ENCODE assay signal across 16 cellular contexts in the genomic region with DNA sequence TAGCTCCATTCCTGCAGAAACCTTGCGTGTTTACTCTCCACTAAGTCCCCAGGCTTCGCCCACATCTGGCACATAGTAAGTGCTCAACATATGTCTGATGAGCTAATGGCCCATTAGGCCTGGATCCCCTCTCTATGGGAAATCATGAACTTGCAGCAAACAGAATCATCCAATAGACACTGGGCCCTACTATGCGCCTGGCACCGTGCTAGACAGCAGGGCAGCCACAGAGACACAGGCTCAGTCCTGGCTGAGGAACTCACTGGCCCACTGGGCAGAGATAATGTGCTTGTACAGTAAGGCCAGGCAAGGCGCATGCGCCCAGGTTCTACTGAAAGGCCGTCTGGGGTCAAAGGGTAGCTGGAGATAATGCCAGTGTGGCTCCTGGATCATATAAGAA. TPM values are rescaled to one million over a fixed set of nuclear protein-coding genes. Genes with fewer than 3 reads are reported as not detected.
DNase-seq lines count a peak whose midpoint lies in the region; ATAC-seq and TF ChIP-seq lines count a peak whose summit lies in the region.
"Had no signal": no experiment of that assay in that cellular context is flagged by ENCODE, and none has a peak within 500 bp of the region (broad histone marks: within the 10 kb centered on the region; RNA-seq: fewer than 3 reads in every experiment).

No MANE protein-coding gene starts in this region.

- WGBS in gastroesophageal sphincter (ENCODE audit: low coverage in 1 of 2), 2 donors = 60 to 100% methylated on average over 1 to 2 of the region's 7 CpGs

- no peak overlapping the region for H3K27ac ChIP-seq in gastroesophageal sphincter
- H3K27ac ChIP-seq: BLaER1 had no signal

- H3K36me3 ChIP-seq in gastroesophageal sphincter (no peaks in the 10 kb centered on the region), BE2C (no peaks in the 10 kb centered on the region)
- H3K36me3 ChIP-seq: BLaER1 had no signal

- no peak overlapping the region for H3K4me3 Mint-ChIP-seq in WTC11
- no peak overlapping the region for H3K4me3 Mint-ChIP-seq in brain
- no peak overlapping the region for H3K4me3 Mint-ChIP-seq in nephron progenitor cell
- no peak overlapping the region for H3K4me3 Mint-ChIP-seq in type B pancreatic cell
- H3K4me3 Mint-ChIP-seq in activated CD8-positive, alpha-beta T cell treated with anti-CD3 and anti-CD28 coated beads for 36 hours = no peak overlapping the region
- H3K4me3 Mint-ChIP-seq: CD8-positive, alpha-beta memory T cell; HFFc6; IgD-negative memory B cell had no signal

- H3K9me3 Mint-ChIP-seq in WTC11 = peaks cover 9% of the 10 kb centered on the region
- peaks cover 0 to 8% (median 0%) of the 10 kb centered on the region in 5 experiments for H3K9me3 Mint-ChIP-seq in brain
- H3K9me3 Mint-ChIP-seq in nephron progenitor cell = peaks cover 9% of the 10 kb centered on the region
- no peaks in the 10 kb centered on the region for H3K9me3 Mint-ChIP-seq in type B pancreatic cell
- no peaks in the 10 kb centered on the region for H3K9me3 Mint-ChIP-seq in activated CD8-positive, alpha-beta T cell treated with anti-CD3 and anti-CD28 coated beads for 36 hours
- H3K9me3 Mint-ChIP-seq: HFFc6, IgD-negative memory B cell had no signal

- no peaks in the 10 kb centered on the region for H3K27me3 ChIP-seq in gastroesophageal sphincter
- H3K27me3 ChIP-seq in BE2C = no peaks in the 10 kb centered on the region

- POLR2A ChIA-PET in WTC11 (lab: Charles Lee) = no interaction called here
- POLR2A ChIA-PET in activated CD8-positive, alpha-beta T cell treated with anti-CD3 and anti-CD28 coated beads for 36 hours (lab: Charles Lee) = no interaction called here

- intact Hi-C loops in activated CD8-positive, alpha-beta T cell treated with anti-CD3 and anti-CD28 coated beads for 36 hours (cut with micrococcal nuclease) = no loop called here

- H3K27me3 Mint-ChIP-seq in WTC11 (ENCODE audit: low read depth) (peaks cover 3% of the 10 kb centered on the region; the same call in 1 of the 2 replicates), brain (peaks cover 4% of the 10 kb centered on the region), nephron progenitor cell (ENCODE audit: low read depth, poor library complexity) (peaks cover 9% of the 10 kb centered on the region), type B pancreatic cell (no peaks in the 10 kb centered on the region)
- peaks cover 6% of the 10 kb centered on the region for H3K27me3 Mint-ChIP-seq in activated CD8-positive, alpha-beta T cell treated with anti-CD3 and anti-CD28 coated beads for 36 hours

- H3K4me1 Mint-ChIP-seq in WTC11 (peaks cover 12% of the 10 kb centered on the region), brain (peaks cover 13% of the 10 kb centered on the region), nephron progenitor cell (peaks cover 25% of the 10 kb centered on the region), type B pancreatic cell (ENCODE audit: unreplicated experiment) (peaks cover 10% of the 10 kb centered on the region)
- H3K4me1 Mint-ChIP-seq in activated CD8-positive, alpha-beta T cell treated with anti-CD3 and anti-CD28 coated beads for 36 hours (ENCODE audit: low read depth) = peaks cover 2% of the 10 kb centered on the region

- no peak for TF ChIP-seq CTCF in WTC11 (IDR thresholded peaks at IDR 0.05)
- no peak for TF ChIP-seq CTCF in brain (conservative IDR thresholded peaks at IDR 0.05)
- no peak for TF ChIP-seq CTCF in nephron progenitor cell (IDR thresholded peaks at IDR 0.05)
- TF ChIP-seq CTCF in type B pancreatic cell (conservative IDR thresholded peaks at IDR 0.05) = no peak
- TF ChIP-seq CTCF in activated CD8-positive, alpha-beta T cell treated with anti-CD3 and anti-CD28 coated beads for 36 hours (IDR thresholded peaks at IDR 0.05) = no peak
- TF ChIP-seq CTCF in gastroesophageal sphincter (IDR thresholded peaks at IDR 0.05) = no peak
- TF ChIP-seq CTCF in BE2C (IDR thresholded peaks at IDR 0.05; ENCODE audit: low read depth, low read length) = no peak

- H3K36me3 Mint-ChIP-seq in WTC11 (peaks cover 3% of the 10 kb centered on the region), brain (no peaks in the 10 kb centered on the region), nephron progenitor cell (ENCODE audit: low read depth) (no peaks in the 10 kb centered on the region), type B pancreatic cell (no peaks in the 10 kb centered on the region)
- no peaks in the 10 kb centered on the region for H3K36me3 Mint-ChIP-seq in activated CD8-positive, alpha-beta T cell treated with anti-CD3 and anti-CD28 coated beads for 36 hours (ENCODE audit: low read depth)
- H3K36me3 Mint-ChIP-seq: CD8-positive, alpha-beta memory T cell had no signal

- H3K9me3 ChIP-seq in gastroesophageal sphincter = no peaks in the 10 kb centered on the region
- H3K9me3 ChIP-seq in BE2C = no peaks in the 10 kb centered on the region
- H3K9me3 ChIP-seq: BLaER1, Caco-2 had no signal

- DNase-seq in WTC11 (ENCODE audit: low spot score) (no peak), nephron progenitor cell (no peak), type B pancreatic cell (ENCODE audit: extremely low spot score, unreplicated experiment) (no peak), BE2C (no peak)
- no peak for DNase-seq in activated CD8-positive, alpha-beta T cell treated with anti-CD3 and anti-CD28 coated beads for 36 hours
- DNase-seq: Caco-2; CD8-positive, alpha-beta memory T cell; DND-41; GDM1; HCEC 1CT; HFFc6 had no signal

- no peak for TF ChIP-seq POLR2A in gastroesophageal sphincter (IDR thresholded peaks at IDR 0.05)

- CTCF ChIA-PET in WTC11 (lab: Charles Lee) = interaction anchor here (0.9 kb wide), 1 partner anchor 199 kb away, joined by 3 read pairs; no protein-coding TSS in a partner anchor
- CTCF ChIA-PET in activated CD8-positive, alpha-beta T cell treated with anti-CD3 and anti-CD28 coated beads for 36 hours (lab: Charles Lee) = no interaction called here

- H3K4me3 ChIP-seq in gastroesophageal sphincter (no peak overlapping the region), BE2C (ENCODE audit: low read depth, low read length) (no peak overlapping the region)
- H3K4me3 ChIP-seq: BLaER1 had no signal

- H3K27ac Mint-ChIP-seq in WTC11 (peak overlapping the region; percentile 68; the same call in 1 of the 2 replicates), brain (peak overlapping the region in 3 of 5 experiments; percentile 4 to 43 (median 43)), nephron progenitor cell (peak overlapping the region; percentile 73), type B pancreatic cell (peak overlapping the region; percentile 40)
- no peak overlapping the region for H3K27ac Mint-ChIP-seq in activated CD8-positive, alpha-beta T cell treated with anti-CD3 and anti-CD28 coated beads for 36 hours
- H3K27ac Mint-ChIP-seq: CD8-positive, alpha-beta memory T cell; HFFc6; IgD-negative memory B cell had no signal

- H3K4me1 ChIP-seq in gastroesophageal sphincter (peaks cover 0 to 15% (median 0%) of the 10 kb centered on the region in 3 donors), BE2C (peaks cover 3% of the 10 kb centered on the region; the same call in 1 of the 2 replicates)

- no peak for TF ChIP-seq EP300 in gastroesophageal sphincter (IDR thresholded peaks at IDR 0.05)

- ATAC-seq in WTC11 (no peak), gastroesophageal sphincter (no peak)
- no peak for ATAC-seq in activated CD8-positive, alpha-beta T cell treated with anti-CD3 and anti-CD28 coated beads for 36 hours

TF ChIP-seq in WTC11, 78 proteins besides CTCF, POLR2A, EP300 and RAD21 (continues in another document):
- TF ChIP-seq FOXJ3 (CRISPR knock-in tag; IDR thresholded peaks at IDR 0.05; ENCODE audit: borderline replicate concordance) = no peak
- TF ChIP-seq, protein P1, sequence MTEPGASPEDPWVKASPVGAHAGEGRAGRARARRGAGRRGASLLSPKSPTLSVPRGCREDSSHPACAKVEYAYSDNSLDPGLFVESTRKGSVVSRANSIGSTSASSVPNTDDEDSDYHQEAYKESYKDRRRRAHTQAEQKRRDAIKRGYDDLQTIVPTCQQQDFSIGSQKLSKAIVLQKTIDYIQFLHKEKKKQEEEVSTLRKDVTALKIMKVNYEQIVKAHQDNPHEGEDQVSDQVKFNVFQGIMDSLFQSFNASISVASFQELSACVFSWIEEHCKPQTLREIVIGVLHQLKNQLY (CRISPR knock-in tag; IDR thresholded peaks at IDR 0.05) = no peak
- TF ChIP-seq, protein P2, sequence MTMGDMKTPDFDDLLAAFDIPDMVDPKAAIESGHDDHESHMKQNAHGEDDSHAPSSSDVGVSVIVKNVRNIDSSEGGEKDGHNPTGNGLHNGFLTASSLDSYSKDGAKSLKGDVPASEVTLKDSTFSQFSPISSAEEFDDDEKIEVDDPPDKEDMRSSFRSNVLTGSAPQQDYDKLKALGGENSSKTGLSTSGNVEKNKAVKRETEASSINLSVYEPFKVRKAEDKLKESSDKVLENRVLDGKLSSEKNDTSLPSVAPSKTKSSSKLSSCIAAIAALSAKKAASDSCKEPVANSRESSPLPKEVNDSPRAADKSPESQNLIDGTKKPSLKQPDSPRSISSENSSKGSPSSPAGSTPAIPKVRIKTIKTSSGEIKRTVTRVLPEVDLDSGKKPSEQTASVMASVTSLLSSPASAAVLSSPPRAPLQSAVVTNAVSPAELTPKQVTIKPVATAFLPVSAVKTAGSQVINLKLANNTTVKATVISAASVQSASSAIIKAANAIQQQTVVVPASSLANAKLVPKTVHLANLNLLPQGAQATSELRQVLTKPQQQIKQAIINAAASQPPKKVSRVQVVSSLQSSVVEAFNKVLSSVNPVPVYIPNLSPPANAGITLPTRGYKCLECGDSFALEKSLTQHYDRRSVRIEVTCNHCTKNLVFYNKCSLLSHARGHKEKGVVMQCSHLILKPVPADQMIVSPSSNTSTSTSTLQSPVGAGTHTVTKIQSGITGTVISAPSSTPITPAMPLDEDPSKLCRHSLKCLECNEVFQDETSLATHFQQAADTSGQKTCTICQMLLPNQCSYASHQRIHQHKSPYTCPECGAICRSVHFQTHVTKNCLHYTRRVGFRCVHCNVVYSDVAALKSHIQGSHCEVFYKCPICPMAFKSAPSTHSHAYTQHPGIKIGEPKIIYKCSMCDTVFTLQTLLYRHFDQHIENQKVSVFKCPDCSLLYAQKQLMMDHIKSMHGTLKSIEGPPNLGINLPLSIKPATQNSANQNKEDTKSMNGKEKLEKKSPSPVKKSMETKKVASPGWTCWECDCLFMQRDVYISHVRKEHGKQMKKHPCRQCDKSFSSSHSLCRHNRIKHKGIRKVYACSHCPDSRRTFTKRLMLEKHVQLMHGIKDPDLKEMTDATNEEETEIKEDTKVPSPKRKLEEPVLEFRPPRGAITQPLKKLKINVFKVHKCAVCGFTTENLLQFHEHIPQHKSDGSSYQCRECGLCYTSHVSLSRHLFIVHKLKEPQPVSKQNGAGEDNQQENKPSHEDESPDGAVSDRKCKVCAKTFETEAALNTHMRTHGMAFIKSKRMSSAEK (CRISPR knock-in tag; IDR thresholded peaks at IDR 0.05; ENCODE audit: borderline replicate concordance) = no peak

RNA-seq across cellular contexts. Expression of a gene that starts 36.9 kb away (rescaled TPM):
- total RNA-seq in WTC11 (2021) (2.3 to 4.9 TPM (median 2.9 TPM) in 3 replicates), type B pancreatic cell (ENCODE audit: low replicate concordance) (0.85 and 6.3 TPM in 2 replicates), gastroesophageal sphincter (not detected)
- polyA plus RNA-seq in brain (ENCODE audit: insufficient read depth, low read depth, low replicate concordance) = 7.7 TPM
- not detected for total RNA-seq in activated CD8-positive, alpha-beta T cell treated with anti-CD3 and anti-CD28 coated beads for 36 hours
- polyA plus RNA-seq in BE2C (2012; ENCODE audit: insufficient read depth, insufficient read length, low read depth) = 265 TPM
- total RNA-seq: Caco-2; CD8-positive, alpha-beta memory T cell; H4; HFFc6 had no signal
- polyA plus RNA-seq: CD8-positive, alpha-beta memory T cell; IgD-negative memory B cell had no signal
